1 cellular context compared by ENCODE assay signal in the genomic region with DNA sequence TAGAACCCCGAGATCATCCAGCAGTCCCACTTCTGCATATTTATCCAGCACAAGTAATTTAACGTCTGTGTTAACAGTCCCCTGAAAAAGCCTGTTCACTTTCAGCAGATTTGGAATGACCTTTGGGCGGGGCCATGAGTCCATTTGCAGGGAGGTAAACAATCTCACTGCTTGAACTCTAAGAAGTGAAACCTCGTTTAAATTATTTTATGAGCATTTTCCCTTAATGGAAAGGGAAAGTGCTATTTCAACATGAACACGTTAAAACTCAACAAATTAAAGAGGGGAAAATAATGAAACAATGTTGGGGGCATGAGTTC.
A peak's percentile ranks its signal among the peaks of the same experiment; 100 is the strongest.
TF ChIP-seq lines count a peak whose summit lies in the region.

No MANE protein-coding gene starts in this region.

TF ChIP-seq in HEK293, 187 proteins besides CTCF, POLR2A, EP300 and RAD21 (continued from another document):
- 0 out of 2 replicates have a peak, but pooled peaks have one; percentile 14 for TF ChIP-seq PRDM1 (tag by site-specific recombination; IDR thresholded peaks at IDR 0.05)
